Comparison of ENCODE assay signal across 1 cellular context in the genomic region with DNA sequence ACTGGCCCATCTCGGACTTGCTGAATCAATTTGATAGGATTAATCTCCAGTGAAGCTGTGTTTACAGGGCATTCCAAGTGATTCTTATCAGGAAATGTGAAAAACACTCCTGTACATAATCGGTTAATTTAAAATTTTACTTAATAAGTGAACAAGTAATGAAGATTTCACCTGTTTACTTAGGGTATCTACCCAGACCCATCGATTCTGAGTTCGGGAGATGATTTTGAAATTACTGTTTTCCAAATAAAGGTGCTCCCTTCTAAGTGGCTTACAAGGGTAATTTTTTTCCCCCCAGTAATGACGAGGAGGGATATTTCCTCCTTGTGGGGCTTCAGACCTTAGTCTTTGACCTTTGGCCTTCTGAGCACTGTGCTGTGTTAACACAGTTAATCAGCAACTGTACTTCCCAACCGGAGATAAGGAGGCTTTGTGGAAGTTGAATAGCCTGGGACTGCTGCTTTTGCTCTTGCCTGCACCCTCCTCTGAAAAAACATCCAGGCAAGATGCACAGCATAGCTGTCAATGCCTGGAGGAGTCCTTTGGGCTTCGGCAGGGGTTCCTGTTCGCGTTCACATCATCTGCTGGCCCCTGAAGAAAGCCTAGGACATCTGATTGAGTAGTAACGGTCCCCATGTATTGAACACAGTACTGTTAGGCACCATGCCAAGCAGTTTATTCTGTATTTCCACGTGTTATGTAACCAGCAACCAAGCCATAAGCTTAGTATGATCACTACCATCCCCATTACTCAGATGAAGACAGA.
A peak's percentile ranks its signal among the peaks of the same experiment; 100 is the strongest.
TF ChIP-seq lines count a peak whose summit lies in the region.

No MANE protein-coding gene starts in this region.

TF ChIP-seq in HepG2, 621 proteins besides CTCF, POLR2A, EP300 and RAD21 (continued from another document and continues in another):
- TF ChIP-seq, protein P1, sequence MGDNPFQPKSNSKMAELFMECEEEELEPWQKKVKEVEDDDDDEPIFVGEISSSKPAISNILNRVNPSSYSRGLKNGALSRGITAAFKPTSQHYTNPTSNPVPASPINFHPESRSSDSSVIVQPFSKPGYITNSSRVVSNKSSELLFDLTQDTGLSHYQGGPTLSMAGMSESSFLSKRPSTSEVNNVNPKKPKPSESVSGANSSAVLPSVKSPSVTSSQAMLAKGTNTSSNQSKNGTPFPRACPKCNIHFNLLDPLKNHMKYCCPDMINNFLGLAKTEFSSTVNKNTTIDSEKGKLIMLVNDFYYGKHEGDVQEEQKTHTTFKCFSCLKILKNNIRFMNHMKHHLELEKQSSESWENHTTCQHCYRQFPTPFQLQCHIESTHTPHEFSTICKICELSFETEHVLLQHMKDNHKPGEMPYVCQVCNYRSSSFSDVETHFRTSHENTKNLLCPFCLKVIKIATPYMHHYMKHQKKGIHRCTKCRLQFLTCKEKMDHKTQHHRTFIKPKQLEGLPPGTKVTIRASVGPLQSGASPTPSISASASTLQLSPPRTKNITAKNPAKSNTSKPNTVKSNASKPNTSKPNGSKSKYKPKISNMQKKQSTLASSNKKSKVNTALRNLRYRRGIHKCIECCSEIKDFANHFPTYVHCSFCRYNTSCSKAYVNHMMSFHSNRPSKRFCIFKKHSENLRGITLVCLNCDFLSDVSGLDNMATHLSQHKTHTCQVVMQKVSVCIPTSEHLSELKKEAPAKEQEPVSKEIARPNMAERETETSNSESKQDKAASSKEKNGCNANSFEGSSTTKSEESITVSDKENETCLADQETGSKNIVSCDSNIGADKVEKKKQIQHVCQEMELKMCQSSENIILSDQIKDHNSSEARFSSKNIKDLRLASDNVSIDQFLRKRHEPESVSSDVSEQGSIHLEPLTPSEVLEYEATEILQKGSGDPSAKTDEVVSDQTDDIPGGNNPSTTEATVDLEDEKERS (CRISPR knock-in tag; IDR thresholded peaks at IDR 0.05): 0 out of 2 replicates have a peak, but pooled peaks have one; percentile 39
- TF ChIP-seq, protein P2, sequence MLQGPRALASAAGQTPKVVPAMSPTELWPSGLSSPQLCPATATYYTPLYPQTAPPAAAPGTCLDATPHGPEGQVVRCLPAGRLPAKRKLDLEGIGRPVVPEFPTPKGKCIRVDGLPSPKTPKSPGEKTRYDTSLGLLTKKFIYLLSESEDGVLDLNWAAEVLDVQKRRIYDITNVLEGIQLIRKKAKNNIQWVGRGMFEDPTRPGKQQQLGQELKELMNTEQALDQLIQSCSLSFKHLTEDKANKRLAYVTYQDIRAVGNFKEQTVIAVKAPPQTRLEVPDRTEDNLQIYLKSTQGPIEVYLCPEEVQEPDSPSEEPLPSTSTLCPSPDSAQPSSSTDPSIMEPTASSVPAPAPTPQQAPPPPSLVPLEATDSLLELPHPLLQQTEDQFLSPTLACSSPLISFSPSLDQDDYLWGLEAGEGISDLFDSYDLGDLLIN (CRISPR knock-in tag; IDR thresholded peaks at IDR 0.05; ENCODE audit: borderline replicate concordance): no peak
- TF ChIP-seq ELF1 (CRISPR knock-in tag; IDR thresholded peaks at IDR 0.05) (no peak), YY1 (IDR thresholded peaks at IDR 0.05; ENCODE audit: insufficient read depth, insufficient replicate concordance, low read depth, low read length) (no peak), POGZ (CRISPR knock-in tag; IDR thresholded peaks at IDR 0.05) (no peak), MED8 (CRISPR knock-in tag; IDR thresholded peaks at IDR 0.05; ENCODE audit: insufficient replicate concordance) (no peak), TBP (CRISPR knock-in tag; IDR thresholded peaks at IDR 0.05) (no peak), ZNF251 (CRISPR knock-in tag; IDR thresholded peaks at IDR 0.05) (no peak), MED13 (CRISPR knock-in tag; IDR thresholded peaks at IDR 0.05) (no peak), JUND (CRISPR knock-in tag; IDR thresholded peaks at IDR 0.05) (no peak), ZFY (CRISPR knock-in tag; IDR thresholded peaks at IDR 0.05) (peak; percentile 25), ZNF724P (CRISPR knock-in tag; IDR thresholded peaks at IDR 0.05; ENCODE audit: borderline replicate concordance) (no peak), GLI4 (CRISPR knock-in tag; IDR thresholded peaks at IDR 0.05; ENCODE audit: borderline replicate concordance) (no peak), ZNF12 (CRISPR knock-in tag; IDR thresholded peaks at IDR 0.05) (no peak), ZNF792 (CRISPR knock-in tag; IDR thresholded peaks at IDR 0.05) (peak; percentile 54; the same call in 1 of the 2 replicates), ZNF530 (CRISPR knock-in tag; IDR thresholded peaks at IDR 0.05; ENCODE audit: low read depth) (no peak), CBX2 (IDR thresholded peaks at IDR 0.05; ENCODE audit: low read depth, low read length) (no peak), CBX2 (CRISPR knock-in tag; IDR thresholded peaks at IDR 0.05; ENCODE audit: low read depth) (no peak), TMF1 (CRISPR knock-in tag; IDR thresholded peaks at IDR 0.05; ENCODE audit: low read depth) (no peak), DMAP1 (CRISPR knock-in tag; IDR thresholded peaks at IDR 0.05) (0 out of 2 replicates have a peak, but pooled peaks have one; percentile 51), BCL6 (CRISPR knock-in tag; IDR thresholded peaks at IDR 0.05) (peak; percentile 41; the same call in 1 of the 2 replicates), SNAPC2 (CRISPR knock-in tag; IDR thresholded peaks at IDR 0.05) (peak; percentile 85; the same call in 1 of the 2 replicates), TGIF2 (CRISPR knock-in tag; IDR thresholded peaks at IDR 0.05) (0 out of 2 replicates have a peak, but pooled peaks have one; percentile 16), SKI (IDR thresholded peaks at IDR 0.05; ENCODE audit: partially characterized antibody) (no peak), MXD4 (CRISPR knock-in tag; IDR thresholded peaks at IDR 0.05) (no peak; the same call in 1 of the 2 replicates), CBX5 (CRISPR knock-in tag; IDR thresholded peaks at IDR 0.05; ENCODE audit: borderline replicate concordance) (peak; percentile 23; the same call in 1 of the 2 replicates), ZNF205 (CRISPR knock-in tag; IDR thresholded peaks at IDR 0.05) (peak; percentile 51; the same call in 1 of the 2 replicates)
- TF ChIP-seq, protein P3, sequence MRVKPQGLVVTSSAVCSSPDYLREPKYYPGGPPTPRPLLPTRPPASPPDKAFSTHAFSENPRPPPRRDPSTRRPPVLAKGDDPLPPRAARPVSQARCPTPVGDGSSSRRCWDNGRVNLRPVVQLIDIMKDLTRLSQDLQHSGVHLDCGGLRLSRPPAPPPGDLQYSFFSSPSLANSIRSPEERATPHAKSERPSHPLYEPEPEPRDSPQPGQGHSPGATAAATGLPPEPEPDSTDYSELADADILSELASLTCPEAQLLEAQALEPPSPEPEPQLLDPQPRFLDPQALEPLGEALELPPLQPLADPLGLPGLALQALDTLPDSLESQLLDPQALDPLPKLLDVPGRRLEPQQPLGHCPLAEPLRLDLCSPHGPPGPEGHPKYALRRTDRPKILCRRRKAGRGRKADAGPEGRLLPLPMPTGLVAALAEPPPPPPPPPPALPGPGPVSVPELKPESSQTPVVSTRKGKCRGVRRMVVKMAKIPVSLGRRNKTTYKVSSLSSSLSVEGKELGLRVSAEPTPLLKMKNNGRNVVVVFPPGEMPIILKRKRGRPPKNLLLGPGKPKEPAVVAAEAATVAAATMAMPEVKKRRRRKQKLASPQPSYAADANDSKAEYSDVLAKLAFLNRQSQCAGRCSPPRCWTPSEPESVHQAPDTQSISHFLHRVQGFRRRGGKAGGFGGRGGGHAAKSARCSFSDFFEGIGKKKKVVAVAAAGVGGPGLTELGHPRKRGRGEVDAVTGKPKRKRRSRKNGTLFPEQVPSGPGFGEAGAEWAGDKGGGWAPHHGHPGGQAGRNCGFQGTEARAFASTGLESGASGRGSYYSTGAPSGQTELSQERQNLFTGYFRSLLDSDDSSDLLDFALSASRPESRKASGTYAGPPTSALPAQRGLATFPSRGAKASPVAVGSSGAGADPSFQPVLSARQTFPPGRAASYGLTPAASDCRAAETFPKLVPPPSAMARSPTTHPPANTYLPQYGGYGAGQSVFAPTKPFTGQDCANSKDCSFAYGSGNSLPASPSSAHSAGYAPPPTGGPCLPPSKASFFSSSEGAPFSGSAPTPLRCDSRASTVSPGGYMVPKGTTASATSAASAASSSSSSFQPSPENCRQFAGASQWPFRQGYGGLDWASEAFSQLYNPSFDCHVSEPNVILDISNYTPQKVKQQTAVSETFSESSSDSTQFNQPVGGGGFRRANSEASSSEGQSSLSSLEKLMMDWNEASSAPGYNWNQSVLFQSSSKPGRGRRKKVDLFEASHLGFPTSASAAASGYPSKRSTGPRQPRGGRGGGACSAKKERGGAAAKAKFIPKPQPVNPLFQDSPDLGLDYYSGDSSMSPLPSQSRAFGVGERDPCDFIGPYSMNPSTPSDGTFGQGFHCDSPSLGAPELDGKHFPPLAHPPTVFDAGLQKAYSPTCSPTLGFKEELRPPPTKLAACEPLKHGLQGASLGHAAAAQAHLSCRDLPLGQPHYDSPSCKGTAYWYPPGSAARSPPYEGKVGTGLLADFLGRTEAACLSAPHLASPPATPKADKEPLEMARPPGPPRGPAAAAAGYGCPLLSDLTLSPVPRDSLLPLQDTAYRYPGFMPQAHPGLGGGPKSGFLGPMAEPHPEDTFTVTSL (CRISPR knock-in tag; IDR thresholded peaks at IDR 0.05; ENCODE audit: borderline replicate concordance): peak; percentile 66; the same call in 1 of the 2 replicates
- TF ChIP-seq, protein P4, sequence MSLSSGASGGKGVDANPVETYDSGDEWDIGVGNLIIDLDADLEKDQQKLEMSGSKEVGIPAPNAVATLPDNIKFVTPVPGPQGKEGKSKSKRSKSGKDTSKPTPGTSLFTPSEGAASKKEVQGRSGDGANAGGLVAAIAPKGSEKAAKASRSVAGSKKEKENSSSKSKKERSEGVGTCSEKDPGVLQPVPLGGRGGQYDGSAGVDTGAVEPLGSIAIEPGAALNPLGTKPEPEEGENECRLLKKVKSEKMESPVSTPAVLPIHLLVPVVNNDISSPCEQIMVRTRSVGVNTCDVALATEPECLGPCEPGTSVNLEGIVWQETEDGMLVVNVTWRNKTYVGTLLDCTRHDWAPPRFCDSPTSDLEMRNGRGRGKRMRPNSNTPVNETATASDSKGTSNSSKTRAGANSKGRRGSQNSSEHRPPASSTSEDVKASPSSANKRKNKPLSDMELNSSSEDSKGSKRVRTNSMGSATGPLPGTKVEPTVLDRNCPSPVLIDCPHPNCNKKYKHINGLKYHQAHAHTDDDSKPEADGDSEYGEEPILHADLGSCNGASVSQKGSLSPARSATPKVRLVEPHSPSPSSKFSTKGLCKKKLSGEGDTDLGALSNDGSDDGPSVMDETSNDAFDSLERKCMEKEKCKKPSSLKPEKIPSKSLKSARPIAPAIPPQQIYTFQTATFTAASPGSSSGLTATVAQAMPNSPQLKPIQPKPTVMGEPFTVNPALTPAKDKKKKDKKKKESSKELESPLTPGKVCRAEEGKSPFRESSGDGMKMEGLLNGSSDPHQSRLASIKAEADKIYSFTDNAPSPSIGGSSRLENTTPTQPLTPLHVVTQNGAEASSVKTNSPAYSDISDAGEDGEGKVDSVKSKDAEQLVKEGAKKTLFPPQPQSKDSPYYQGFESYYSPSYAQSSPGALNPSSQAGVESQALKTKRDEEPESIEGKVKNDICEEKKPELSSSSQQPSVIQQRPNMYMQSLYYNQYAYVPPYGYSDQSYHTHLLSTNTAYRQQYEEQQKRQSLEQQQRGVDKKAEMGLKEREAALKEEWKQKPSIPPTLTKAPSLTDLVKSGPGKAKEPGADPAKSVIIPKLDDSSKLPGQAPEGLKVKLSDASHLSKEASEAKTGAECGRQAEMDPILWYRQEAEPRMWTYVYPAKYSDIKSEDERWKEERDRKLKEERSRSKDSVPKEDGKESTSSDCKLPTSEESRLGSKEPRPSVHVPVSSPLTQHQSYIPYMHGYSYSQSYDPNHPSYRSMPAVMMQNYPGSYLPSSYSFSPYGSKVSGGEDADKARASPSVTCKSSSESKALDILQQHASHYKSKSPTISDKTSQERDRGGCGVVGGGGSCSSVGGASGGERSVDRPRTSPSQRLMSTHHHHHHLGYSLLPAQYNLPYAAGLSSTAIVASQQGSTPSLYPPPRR (CRISPR knock-in tag; IDR thresholded peaks at IDR 0.05; ENCODE audit: borderline replicate concordance): peak; percentile 76; the same call in 1 of the 2 replicates
- TF ChIP-seq, protein P5, sequence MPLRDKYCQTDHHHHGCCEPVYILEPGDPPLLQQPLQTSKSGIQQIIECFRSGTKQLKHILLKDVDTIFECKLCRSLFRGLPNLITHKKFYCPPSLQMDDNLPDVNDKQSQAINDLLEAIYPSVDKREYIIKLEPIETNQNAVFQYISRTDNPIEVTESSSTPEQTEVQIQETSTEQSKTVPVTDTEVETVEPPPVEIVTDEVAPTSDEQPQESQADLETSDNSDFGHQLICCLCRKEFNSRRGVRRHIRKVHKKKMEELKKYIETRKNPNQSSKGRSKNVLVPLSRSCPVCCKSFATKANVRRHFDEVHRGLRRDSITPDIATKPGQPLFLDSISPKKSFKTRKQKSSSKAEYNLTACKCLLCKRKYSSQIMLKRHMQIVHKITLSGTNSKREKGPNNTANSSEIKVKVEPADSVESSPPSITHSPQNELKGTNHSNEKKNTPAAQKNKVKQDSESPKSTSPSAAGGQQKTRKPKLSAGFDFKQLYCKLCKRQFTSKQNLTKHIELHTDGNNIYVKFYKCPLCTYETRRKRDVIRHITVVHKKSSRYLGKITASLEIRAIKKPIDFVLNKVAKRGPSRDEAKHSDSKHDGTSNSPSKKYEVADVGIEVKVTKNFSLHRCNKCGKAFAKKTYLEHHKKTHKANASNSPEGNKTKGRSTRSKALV (CRISPR knock-in tag; IDR thresholded peaks at IDR 0.05): no peak
- TF ChIP-seq, protein P6, sequence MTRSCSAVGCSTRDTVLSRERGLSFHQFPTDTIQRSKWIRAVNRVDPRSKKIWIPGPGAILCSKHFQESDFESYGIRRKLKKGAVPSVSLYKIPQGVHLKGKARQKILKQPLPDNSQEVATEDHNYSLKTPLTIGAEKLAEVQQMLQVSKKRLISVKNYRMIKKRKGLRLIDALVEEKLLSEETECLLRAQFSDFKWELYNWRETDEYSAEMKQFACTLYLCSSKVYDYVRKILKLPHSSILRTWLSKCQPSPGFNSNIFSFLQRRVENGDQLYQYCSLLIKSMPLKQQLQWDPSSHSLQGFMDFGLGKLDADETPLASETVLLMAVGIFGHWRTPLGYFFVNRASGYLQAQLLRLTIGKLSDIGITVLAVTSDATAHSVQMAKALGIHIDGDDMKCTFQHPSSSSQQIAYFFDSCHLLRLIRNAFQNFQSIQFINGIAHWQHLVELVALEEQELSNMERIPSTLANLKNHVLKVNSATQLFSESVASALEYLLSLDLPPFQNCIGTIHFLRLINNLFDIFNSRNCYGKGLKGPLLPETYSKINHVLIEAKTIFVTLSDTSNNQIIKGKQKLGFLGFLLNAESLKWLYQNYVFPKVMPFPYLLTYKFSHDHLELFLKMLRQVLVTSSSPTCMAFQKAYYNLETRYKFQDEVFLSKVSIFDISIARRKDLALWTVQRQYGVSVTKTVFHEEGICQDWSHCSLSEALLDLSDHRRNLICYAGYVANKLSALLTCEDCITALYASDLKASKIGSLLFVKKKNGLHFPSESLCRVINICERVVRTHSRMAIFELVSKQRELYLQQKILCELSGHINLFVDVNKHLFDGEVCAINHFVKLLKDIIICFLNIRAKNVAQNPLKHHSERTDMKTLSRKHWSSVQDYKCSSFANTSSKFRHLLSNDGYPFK (CRISPR knock-in tag; IDR thresholded peaks at IDR 0.05; ENCODE audit: borderline replicate concordance): no peak
- TF ChIP-seq, protein P7, sequence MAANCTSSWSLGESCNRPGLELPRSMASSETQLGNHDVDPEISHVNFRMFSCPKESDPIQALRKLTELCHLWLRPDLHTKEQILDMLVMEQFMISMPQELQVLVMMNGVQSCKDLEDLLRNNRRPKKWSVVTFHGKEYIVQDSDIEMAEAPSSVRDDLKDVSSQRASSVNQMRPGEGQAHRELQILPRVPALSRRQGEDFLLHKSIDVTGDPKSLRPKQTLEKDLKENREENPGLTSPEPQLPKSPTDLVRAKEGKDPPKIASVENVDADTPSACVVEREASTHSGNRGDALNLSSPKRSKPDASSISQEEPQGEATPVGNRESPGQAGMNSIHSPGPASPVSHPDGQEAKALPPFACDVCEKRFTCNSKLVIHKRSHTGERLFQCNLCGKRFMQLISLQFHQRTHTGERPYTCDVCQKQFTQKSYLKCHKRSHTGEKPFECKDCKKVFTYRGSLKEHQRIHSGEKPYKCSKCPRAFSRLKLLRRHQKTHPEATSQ (CRISPR knock-in tag; IDR thresholded peaks at IDR 0.05; ENCODE audit: borderline replicate concordance): 0 out of 2 replicates have a peak, but pooled peaks have one; percentile 51
